Comparison of ENCODE assay signal across 16 cellular contexts in the genomic region with DNA sequence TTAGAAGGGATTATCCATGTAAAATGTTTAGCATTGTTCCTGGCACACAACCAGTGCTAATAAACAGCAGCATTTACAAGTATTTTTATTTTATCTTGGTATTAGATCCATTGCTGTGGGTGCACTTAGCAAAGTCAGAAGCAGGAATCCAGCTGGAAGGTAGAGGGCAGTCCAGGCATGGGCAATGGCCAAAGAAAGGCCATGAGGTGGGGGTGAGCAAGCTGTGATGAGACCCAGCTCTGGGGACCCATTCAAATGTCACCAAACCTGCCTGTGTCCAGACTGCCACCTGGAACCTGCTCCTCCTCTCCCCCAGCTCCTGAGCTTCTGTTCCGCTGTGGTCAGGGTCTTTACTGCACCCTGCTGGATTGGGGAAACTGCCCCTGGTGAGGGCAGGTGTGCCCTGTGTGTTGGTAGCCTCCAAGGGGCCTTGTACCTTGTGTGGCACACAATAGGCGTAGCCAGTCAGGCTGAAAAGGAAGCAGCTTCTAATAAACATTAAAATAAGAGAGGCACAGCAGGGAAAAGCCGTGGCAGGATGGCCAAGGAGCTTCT.
A peak's percentile ranks its signal among the peaks of the same experiment; 100 is the strongest.
DNase-seq lines count a peak whose midpoint lies in the region; ATAC-seq and TF ChIP-seq lines count a peak whose summit lies in the region.
"Had no signal": no experiment of that assay in that cellular context is flagged by ENCODE, and none has a peak within 500 bp of the region (broad histone marks: within the 10 kb centered on the region; RNA-seq: fewer than 3 reads in every experiment).

No MANE protein-coding gene starts in this region.

- no peaks in the 10 kb centered on the region for H3K36me3 Mint-ChIP-seq in chondrocyte (ENCODE audit: low read depth)
- no peaks in the 10 kb centered on the region for H3K36me3 Mint-ChIP-seq in immature natural killer cell
- H3K36me3 Mint-ChIP-seq: activated naive CD8-positive, alpha-beta T cell treated with anti-CD3 and anti-CD28 coated beads for 36 hours had no signal

- H3K9me3 Mint-ChIP-seq in chondrocyte (ENCODE audit: low read depth) (peaks cover 5% of the 10 kb centered on the region), immature natural killer cell (peaks cover 0 to 4% (median 0%) of the 10 kb centered on the region in 6 donors)
- H3K9me3 Mint-ChIP-seq: activated naive CD8-positive, alpha-beta T cell treated with anti-CD3 and anti-CD28 coated beads for 36 hours had no signal

- H3K27ac ChIP-seq in 22Rv1, result no peak overlapping the region
- no peak overlapping the region for H3K27ac ChIP-seq in C4-2B
- H3K27ac ChIP-seq in ovary, result no peak overlapping the region
- H3K27ac ChIP-seq: colonic mucosa, heart left ventricle, left ventricle myocardium inferior, upper lobe of left lung had no signal

- 66 to 78% (median 71%) methylated on average over 3 of the region's 3 CpGs for WGBS in ovary, 3 donors

- H3K4me3 ChIP-seq in ovary, result no peak overlapping the region
- H3K4me3 ChIP-seq: colonic mucosa, heart left ventricle, left ventricle myocardium inferior, upper lobe of left lung had no signal

- no peaks in the 10 kb centered on the region for H3K4me1 ChIP-seq in ovary (ENCODE audit: insufficient read depth)
- H3K4me1 ChIP-seq: colonic mucosa, heart left ventricle, left ventricle myocardium inferior, upper lobe of left lung had no signal

- DNase-seq in NCI-H69 (lab: John Stamatoyannopoulos, UW), result peak; percentile 52
- no peak for DNase-seq in chondrocyte (ENCODE audit: low spot score)
- DNase-seq in ovary, result no peak
- DNase-seq in immature natural killer cell, result no peak
- no peak for DNase-seq in dermis blood vessel endothelial cell
- DNase-seq: activated naive CD8-positive, alpha-beta T cell treated with anti-CD3 and anti-CD28 coated beads for 36 hours; CD8-positive, alpha-beta memory T cell; colonic mucosa; heart left ventricle; left ventricle myocardium inferior; MV-4-11; NCI-H1930; upper lobe of left lung had no signal

- intact Hi-C loops in ovary (cut with DNase I), result no loop called here

- H3K27ac Mint-ChIP-seq in chondrocyte (ENCODE audit: unreplicated experiment) (no peak overlapping the region), immature natural killer cell (no peak overlapping the region)
- H3K27ac Mint-ChIP-seq: activated naive CD8-positive, alpha-beta T cell treated with anti-CD3 and anti-CD28 coated beads for 36 hours; CD8-positive, alpha-beta memory T cell had no signal

- H3K27me3 Mint-ChIP-seq in chondrocyte (ENCODE audit: low read depth) (peaks cover 55% of the 10 kb centered on the region), immature natural killer cell (ENCODE audit: low read depth in 3 of 3) (peaks cover 5 to 14% (median 8%) of the 10 kb centered on the region in 3 donors)

- H3K27me3 ChIP-seq in ovary, result no peaks in the 10 kb centered on the region
- H3K27me3 ChIP-seq: colonic mucosa, upper lobe of left lung had no signal

- TF ChIP-seq CTCF in 22Rv1 (IDR thresholded peaks at IDR 0.05), result peak; percentile 22
- peak; percentile 54 for TF ChIP-seq CTCF in C4-2B (conservative IDR thresholded peaks at IDR 0.05)
- TF ChIP-seq CTCF in chondrocyte (IDR thresholded peaks at IDR 0.05), result peak; percentile 26
- no peak for TF ChIP-seq CTCF in ovary (IDR thresholded peaks at IDR 0.05)

- no peak for ATAC-seq in HG03432 (IDR thresholded peaks at IDR 0.05; ENCODE audit: unreplicated experiment)
- ATAC-seq: heart left ventricle had no signal

- no peak overlapping the region for H3K4me3 Mint-ChIP-seq in chondrocyte (ENCODE audit: unreplicated experiment)
- no peak overlapping the region for H3K4me3 Mint-ChIP-seq in immature natural killer cell
- H3K4me3 Mint-ChIP-seq: activated naive CD8-positive, alpha-beta T cell treated with anti-CD3 and anti-CD28 coated beads for 36 hours; CD8-positive, alpha-beta memory T cell had no signal

- H3K4me1 Mint-ChIP-seq in chondrocyte (ENCODE audit: low read depth) (no peaks in the 10 kb centered on the region), immature natural killer cell (peaks cover 0 to 3% of the 10 kb centered on the region in 2 donors)
- H3K4me1 Mint-ChIP-seq: activated naive CD8-positive, alpha-beta T cell treated with anti-CD3 and anti-CD28 coated beads for 36 hours had no signal

- TF ChIP-seq POLR2A in ovary (IDR thresholded peaks at IDR 0.05), result no peak

- TF ChIP-seq EP300 in ovary (IDR thresholded peaks at IDR 0.05), result no peak

- no peaks in the 10 kb centered on the region for H3K9me3 ChIP-seq in ovary
- H3K9me3 ChIP-seq: colonic mucosa, upper lobe of left lung had no signal

- no peaks in the 10 kb centered on the region for H3K36me3 ChIP-seq in ovary
- H3K36me3 ChIP-seq: colonic mucosa, heart left ventricle, left ventricle myocardium inferior, upper lobe of left lung had no signal

Comparison
In these comparisons a context has a peak if more than half of its experiments do, and no peak if none do; other contexts are left out.
1. CTCF ChIP-seq: peak in 22Rv1 (single experiment), C4-2B (single experiment) and chondrocyte (single experiment); none in ovary (0 of 3).